2 cellular contexts compared by ENCODE assay signal in the genomic region with DNA sequence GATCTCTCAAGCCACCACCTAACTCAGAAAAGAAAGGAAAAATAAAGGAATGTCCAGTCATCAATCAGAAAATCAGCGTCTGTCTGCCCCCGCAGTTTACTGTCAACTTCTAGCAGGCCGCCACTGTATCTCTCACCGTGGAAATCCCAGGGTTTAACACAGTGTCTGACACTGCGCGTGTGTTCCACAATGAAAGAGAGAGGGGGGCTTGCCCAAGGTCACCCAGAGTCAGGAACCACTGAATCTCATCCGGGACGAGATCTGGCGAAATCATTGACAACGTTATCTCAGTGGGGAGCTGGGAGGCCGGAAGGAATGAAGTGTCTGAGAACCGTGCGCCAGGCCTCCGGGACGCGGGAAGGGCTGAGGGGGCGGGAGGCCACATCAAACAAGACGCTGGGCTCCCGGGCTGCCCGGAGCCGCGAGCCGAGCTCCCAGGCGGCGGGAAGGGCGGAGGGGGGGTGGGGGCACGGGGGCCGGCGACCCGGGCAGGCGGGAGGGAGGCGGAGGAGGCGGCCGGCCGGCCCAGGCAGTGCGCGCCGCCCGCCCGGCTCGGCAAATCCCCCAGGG.
TF ChIP-seq lines count a peak whose summit lies in the region.

No MANE protein-coding gene starts in this region.

TF ChIP-seq in A549, 52 proteins besides CTCF, POLR2A, EP300 and RAD21 (continued from another document):
- peak; percentile 47; the same call in 1 of the 2 replicates for TF ChIP-seq ZSCAN20 (CRISPR knock-in tag; IDR thresholded peaks at IDR 0.05)
- TF ChIP-seq, protein P1, sequence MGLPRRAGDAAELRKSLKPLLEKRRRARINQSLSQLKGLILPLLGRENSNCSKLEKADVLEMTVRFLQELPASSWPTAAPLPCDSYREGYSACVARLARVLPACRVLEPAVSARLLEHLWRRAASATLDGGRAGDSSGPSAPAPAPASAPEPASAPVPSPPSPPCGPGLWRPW (IDR thresholded peaks at IDR 0.05), result no peak
- TF ChIP-seq HOXA7 (CRISPR knock-in tag; IDR thresholded peaks at IDR 0.05), result peak; percentile 74; the same call in 1 of the 2 replicates
- TF ChIP-seq, protein P2, sequence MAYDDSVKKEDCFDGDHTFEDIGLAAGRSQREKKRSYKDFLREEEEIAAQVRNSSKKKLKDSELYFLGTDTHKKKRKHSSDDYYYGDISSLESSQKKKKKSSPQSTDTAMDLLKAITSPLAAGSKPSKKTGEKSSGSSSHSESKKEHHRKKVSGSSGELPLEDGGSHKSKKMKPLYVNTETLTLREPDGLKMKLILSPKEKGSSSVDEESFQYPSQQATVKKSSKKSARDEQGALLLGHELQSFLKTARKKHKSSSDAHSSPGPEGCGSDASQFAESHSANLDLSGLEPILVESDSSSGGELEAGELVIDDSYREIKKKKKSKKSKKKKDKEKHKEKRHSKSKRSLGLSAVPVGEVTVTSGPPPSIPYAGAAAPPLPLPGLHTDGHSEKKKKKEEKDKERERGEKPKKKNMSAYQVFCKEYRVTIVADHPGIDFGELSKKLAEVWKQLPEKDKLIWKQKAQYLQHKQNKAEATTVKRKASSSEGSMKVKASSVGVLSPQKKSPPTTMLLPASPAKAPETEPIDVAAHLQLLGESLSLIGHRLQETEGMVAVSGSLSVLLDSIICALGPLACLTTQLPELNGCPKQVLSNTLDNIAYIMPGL (CRISPR knock-in tag; IDR thresholded peaks at IDR 0.05; ENCODE audit: borderline replicate concordance), result no peak
- TF ChIP-seq, protein P3, sequence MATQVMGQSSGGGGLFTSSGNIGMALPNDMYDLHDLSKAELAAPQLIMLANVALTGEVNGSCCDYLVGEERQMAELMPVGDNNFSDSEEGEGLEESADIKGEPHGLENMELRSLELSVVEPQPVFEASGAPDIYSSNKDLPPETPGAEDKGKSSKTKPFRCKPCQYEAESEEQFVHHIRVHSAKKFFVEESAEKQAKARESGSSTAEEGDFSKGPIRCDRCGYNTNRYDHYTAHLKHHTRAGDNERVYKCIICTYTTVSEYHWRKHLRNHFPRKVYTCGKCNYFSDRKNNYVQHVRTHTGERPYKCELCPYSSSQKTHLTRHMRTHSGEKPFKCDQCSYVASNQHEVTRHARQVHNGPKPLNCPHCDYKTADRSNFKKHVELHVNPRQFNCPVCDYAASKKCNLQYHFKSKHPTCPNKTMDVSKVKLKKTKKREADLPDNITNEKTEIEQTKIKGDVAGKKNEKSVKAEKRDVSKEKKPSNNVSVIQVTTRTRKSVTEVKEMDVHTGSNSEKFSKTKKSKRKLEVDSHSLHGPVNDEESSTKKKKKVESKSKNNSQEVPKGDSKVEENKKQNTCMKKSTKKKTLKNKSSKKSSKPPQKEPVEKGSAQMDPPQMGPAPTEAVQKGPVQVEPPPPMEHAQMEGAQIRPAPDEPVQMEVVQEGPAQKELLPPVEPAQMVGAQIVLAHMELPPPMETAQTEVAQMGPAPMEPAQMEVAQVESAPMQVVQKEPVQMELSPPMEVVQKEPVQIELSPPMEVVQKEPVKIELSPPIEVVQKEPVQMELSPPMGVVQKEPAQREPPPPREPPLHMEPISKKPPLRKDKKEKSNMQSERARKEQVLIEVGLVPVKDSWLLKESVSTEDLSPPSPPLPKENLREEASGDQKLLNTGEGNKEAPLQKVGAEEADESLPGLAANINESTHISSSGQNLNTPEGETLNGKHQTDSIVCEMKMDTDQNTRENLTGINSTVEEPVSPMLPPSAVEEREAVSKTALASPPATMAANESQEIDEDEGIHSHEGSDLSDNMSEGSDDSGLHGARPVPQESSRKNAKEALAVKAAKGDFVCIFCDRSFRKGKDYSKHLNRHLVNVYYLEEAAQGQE (IDR thresholded peaks at IDR 0.05), result peak; percentile 56
- TF ChIP-seq, protein P4, sequence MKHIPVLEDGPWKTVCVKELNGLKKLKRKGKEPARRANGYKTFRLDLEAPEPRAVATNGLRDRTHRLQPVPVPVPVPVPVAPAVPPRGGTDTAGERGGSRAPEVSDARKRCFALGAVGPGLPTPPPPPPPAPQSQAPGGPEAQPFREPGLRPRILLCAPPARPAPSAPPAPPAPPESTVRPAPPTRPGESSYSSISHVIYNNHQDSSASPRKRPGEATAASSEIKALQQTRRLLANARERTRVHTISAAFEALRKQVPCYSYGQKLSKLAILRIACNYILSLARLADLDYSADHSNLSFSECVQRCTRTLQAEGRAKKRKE (CRISPR knock-in tag; IDR thresholded peaks at IDR 0.05; ENCODE audit: low read depth), result no peak
- TF ChIP-seq HOXB5 (CRISPR knock-in tag; IDR thresholded peaks at IDR 0.05), result peak; percentile 78
- no peak for TF ChIP-seq NPAS2 (CRISPR knock-in tag; IDR thresholded peaks at IDR 0.05; ENCODE audit: borderline replicate concordance)
- TF ChIP-seq FOSL2 (IDR thresholded peaks at IDR 0.05), result no peak
- TF ChIP-seq FOSL2 (CRISPR knock-in tag; IDR thresholded peaks at IDR 0.05), result no peak
- TF ChIP-seq MAZ (IDR thresholded peaks at IDR 0.05; ENCODE audit: borderline replicate concordance, low read depth, low read length), result no peak
- TF ChIP-seq RCOR1 (IDR thresholded peaks at IDR 0.05; ENCODE audit: low read depth, low read length), result no peak
- peak; percentile 81; the same call in 1 of the 2 replicates for TF ChIP-seq FOSB (CRISPR knock-in tag; IDR thresholded peaks at IDR 0.05)
- peak; percentile 17; the same call in 1 of the 2 replicates for TF ChIP-seq EHF (CRISPR knock-in tag; IDR thresholded peaks at IDR 0.05)
- TF ChIP-seq KDM5A (IDR thresholded peaks at IDR 0.05), result no peak
- TF ChIP-seq MYC (IDR thresholded peaks at IDR 0.05; ENCODE audit: borderline replicate concordance, low read length), result no peak
- no peak for TF ChIP-seq SREBF2 (IDR thresholded peaks at IDR 0.05)
- peak; percentile 72 for TF ChIP-seq CHD2 (IDR thresholded peaks at IDR 0.05; ENCODE audit: low read length, partially characterized antibody)
- TF ChIP-seq ZC3H11A (IDR thresholded peaks at IDR 0.05), result no peak
- TF ChIP-seq GATA3 (IDR thresholded peaks at IDR 0.05; ENCODE audit: borderline replicate concordance), result no peak
- TF ChIP-seq JUNB (IDR thresholded peaks at IDR 0.05), result no peak
- TF ChIP-seq, protein P5, sequence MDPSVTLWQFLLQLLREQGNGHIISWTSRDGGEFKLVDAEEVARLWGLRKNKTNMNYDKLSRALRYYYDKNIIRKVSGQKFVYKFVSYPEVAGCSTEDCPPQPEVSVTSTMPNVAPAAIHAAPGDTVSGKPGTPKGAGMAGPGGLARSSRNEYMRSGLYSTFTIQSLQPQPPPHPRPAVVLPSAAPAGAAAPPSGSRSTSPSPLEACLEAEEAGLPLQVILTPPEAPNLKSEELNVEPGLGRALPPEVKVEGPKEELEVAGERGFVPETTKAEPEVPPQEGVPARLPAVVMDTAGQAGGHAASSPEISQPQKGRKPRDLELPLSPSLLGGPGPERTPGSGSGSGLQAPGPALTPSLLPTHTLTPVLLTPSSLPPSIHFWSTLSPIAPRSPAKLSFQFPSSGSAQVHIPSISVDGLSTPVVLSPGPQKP (IDR thresholded peaks at IDR 0.05; ENCODE audit: low read depth, low read length), result no peak

TF ChIP-seq in HepG2, 621 proteins besides CTCF, POLR2A, EP300 and RAD21 (continued from another document and continues in another):
- TF ChIP-seq, protein P6, sequence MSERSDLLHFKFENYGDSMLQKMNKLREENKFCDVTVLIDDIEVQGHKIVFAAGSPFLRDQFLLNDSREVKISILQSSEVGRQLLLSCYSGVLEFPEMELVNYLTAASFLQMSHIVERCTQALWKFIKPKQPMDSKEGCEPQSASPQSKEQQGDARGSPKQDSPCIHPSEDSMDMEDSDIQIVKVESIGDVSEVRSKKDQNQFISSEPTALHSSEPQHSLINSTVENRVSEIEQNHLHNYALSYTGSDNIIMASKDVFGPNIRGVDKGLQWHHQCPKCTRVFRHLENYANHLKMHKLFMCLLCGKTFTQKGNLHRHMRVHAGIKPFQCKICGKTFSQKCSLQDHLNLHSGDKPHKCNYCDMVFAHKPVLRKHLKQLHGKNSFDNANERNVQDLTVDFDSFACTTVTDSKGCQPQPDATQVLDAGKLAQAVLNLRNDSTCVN (CRISPR knock-in tag; IDR thresholded peaks at IDR 0.05; ENCODE audit: borderline replicate concordance), result no peak
- TF ChIP-seq, protein P7, sequence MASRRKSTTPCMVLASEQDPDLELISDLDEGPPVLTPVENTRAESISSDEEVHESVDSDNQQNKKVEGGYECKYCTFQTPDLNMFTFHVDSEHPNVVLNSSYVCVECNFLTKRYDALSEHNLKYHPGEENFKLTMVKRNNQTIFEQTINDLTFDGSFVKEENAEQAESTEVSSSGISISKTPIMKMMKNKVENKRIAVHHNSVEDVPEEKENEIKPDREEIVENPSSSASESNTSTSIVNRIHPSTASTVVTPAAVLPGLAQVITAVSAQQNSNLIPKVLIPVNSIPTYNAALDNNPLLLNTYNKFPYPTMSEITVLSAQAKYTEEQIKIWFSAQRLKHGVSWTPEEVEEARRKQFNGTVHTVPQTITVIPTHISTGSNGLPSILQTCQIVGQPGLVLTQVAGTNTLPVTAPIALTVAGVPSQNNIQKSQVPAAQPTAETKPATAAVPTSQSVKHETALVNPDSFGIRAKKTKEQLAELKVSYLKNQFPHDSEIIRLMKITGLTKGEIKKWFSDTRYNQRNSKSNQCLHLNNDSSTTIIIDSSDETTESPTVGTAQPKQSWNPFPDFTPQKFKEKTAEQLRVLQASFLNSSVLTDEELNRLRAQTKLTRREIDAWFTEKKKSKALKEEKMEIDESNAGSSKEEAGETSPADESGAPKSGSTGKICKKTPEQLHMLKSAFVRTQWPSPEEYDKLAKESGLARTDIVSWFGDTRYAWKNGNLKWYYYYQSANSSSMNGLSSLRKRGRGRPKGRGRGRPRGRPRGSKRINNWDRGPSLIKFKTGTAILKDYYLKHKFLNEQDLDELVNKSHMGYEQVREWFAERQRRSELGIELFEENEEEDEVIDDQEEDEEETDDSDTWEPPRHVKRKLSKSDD (CRISPR knock-in tag; IDR thresholded peaks at IDR 0.05; ENCODE audit: low read depth), result no peak
- TF ChIP-seq ZNF546 (CRISPR knock-in tag; conservative IDR thresholded peaks at IDR 0.05), result no peak
- no peak for TF ChIP-seq ZNF33A (CRISPR knock-in tag; IDR thresholded peaks at IDR 0.05; ENCODE audit: borderline replicate concordance)
- TF ChIP-seq ZNF121 (CRISPR knock-in tag; IDR thresholded peaks at IDR 0.05), result no peak
- TF ChIP-seq NFKB2 (CRISPR knock-in tag; IDR thresholded peaks at IDR 0.05; ENCODE audit: borderline replicate concordance), result no peak
- no peak for TF ChIP-seq ZIK1 (CRISPR knock-in tag; IDR thresholded peaks at IDR 0.05; ENCODE audit: borderline replicate concordance, low read depth)
- TF ChIP-seq ZNF816 (CRISPR knock-in tag; IDR thresholded peaks at IDR 0.05; ENCODE audit: borderline replicate concordance), result no peak
- TF ChIP-seq, protein P8, sequence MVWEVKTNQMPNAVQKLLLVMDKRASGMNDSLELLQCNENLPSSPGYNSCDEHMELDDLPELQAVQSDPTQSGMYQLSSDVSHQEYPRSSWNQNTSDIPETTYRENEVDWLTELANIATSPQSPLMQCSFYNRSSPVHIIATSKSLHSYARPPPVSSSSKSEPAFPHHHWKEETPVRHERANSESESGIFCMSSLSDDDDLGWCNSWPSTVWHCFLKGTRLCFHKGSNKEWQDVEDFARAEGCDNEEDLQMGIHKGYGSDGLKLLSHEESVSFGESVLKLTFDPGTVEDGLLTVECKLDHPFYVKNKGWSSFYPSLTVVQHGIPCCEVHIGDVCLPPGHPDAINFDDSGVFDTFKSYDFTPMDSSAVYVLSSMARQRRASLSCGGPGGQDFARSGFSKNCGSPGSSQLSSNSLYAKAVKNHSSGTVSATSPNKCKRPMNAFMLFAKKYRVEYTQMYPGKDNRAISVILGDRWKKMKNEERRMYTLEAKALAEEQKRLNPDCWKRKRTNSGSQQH (CRISPR knock-in tag; IDR thresholded peaks at IDR 0.05; ENCODE audit: low read depth), result no peak
- TF ChIP-seq SP140L (CRISPR knock-in tag; IDR thresholded peaks at IDR 0.05; ENCODE audit: borderline replicate concordance), result no peak
- TF ChIP-seq, protein P9, sequence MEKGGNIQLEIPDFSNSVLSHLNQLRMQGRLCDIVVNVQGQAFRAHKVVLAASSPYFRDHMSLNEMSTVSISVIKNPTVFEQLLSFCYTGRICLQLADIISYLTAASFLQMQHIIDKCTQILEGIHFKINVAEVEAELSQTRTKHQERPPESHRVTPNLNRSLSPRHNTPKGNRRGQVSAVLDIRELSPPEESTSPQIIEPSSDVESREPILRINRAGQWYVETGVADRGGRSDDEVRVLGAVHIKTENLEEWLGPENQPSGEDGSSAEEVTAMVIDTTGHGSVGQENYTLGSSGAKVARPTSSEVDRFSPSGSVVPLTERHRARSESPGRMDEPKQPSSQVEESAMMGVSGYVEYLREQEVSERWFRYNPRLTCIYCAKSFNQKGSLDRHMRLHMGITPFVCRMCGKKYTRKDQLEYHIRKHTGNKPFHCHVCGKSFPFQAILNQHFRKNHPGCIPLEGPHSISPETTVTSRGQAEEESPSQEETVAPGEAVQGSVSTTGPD (CRISPR knock-in tag; IDR thresholded peaks at IDR 0.05), result peak; percentile 13; the same call in 1 of the 2 replicates
- TF ChIP-seq PRPF4 (IDR thresholded peaks at IDR 0.05; ENCODE audit: low read depth, low read length, poor library complexity, severe bottlenecking), result no peak
- TF ChIP-seq SYNCRIP (IDR thresholded peaks at IDR 0.05; ENCODE audit: insufficient read depth, low read depth, low read length), result no peak
- no peak for TF ChIP-seq NR3C1 (CRISPR knock-in tag; IDR thresholded peaks at IDR 0.05)
- TF ChIP-seq ZNF7 (CRISPR knock-in tag; IDR thresholded peaks at IDR 0.05), result no peak
- TF ChIP-seq, protein P10, sequence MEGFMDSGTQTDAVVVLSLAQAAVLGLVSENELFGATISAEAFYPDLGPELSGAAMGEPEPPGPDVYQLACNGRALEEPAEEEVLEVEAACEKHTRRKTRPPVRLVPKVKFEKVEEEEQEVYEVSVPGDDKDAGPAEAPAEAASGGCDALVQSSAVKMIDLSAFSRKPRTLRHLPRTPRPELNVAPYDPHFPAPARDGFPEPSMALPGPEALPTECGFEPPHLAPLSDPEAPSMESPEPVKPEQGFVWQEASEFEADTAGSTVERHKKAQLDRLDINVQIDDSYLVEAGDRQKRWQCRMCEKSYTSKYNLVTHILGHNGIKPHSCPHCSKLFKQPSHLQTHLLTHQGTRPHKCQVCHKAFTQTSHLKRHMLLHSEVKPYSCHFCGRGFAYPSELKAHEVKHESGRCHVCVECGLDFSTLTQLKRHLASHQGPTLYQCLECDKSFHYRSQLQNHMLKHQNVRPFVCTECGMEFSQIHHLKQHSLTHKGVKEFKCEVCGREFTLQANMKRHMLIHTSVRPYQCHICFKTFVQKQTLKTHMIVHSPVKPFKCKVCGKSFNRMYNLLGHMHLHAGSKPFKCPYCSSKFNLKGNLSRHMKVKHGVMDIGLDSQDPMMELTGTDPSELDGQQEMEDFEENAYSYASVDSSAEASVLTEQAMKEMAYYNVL (CRISPR knock-in tag; IDR thresholded peaks at IDR 0.05; ENCODE audit: borderline replicate concordance), result no peak
- TF ChIP-seq, protein P11, sequence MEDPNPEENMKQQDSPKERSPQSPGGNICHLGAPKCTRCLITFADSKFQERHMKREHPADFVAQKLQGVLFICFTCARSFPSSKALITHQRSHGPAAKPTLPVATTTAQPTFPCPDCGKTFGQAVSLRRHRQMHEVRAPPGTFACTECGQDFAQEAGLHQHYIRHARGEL (CRISPR knock-in tag; IDR thresholded peaks at IDR 0.05), result no peak
- no peak for TF ChIP-seq PCBP1 (IDR thresholded peaks at IDR 0.05; ENCODE audit: borderline replicate concordance, low read depth, low read length)
- TF ChIP-seq JUNB (CRISPR knock-in tag; IDR thresholded peaks at IDR 0.05; ENCODE audit: borderline replicate concordance), result no peak
- TF ChIP-seq RBAK (CRISPR knock-in tag; IDR thresholded peaks at IDR 0.05), result no peak
- no peak for TF ChIP-seq SRSF4 (IDR thresholded peaks at IDR 0.05; ENCODE audit: low read depth, low read length, poor library complexity, severe bottlenecking)
- no peak for TF ChIP-seq FOXO1 (CRISPR knock-in tag; IDR thresholded peaks at IDR 0.05)
- TF ChIP-seq, protein P12, sequence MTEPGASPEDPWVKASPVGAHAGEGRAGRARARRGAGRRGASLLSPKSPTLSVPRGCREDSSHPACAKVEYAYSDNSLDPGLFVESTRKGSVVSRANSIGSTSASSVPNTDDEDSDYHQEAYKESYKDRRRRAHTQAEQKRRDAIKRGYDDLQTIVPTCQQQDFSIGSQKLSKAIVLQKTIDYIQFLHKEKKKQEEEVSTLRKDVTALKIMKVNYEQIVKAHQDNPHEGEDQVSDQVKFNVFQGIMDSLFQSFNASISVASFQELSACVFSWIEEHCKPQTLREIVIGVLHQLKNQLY (CRISPR knock-in tag; IDR thresholded peaks at IDR 0.05), result 0 out of 2 replicates have a peak, but pooled peaks have one; percentile 30
- no peak for TF ChIP-seq CAMTA2 (CRISPR knock-in tag; IDR thresholded peaks at IDR 0.05; ENCODE audit: borderline replicate concordance)
